In genomic region chr5:132180134-132180745, GRCh38 we compare ENCODE assay signal across 8 cellular contexts. TPM values are rescaled to one million over a fixed set of nuclear protein-coding genes. Genes with fewer than 3 reads are reported as not detected.
A peak's percentile ranks its signal among the peaks of the same experiment; 100 is the strongest.
DNase-seq lines count a peak whose midpoint lies in the region; ATAC-seq, FAIRE-seq and TF ChIP-seq lines count a peak whose summit lies in the region.

No MANE protein-coding gene starts in this region.

- peak overlapping the region; percentile 17 for H3K27ac Mint-ChIP-seq in neural progenitor cell

- H3K36me3 ChIP-seq in fibroblast of lung (ENCODE audit: control insufficient read depth, insufficient read depth, low read length) (no peaks in the 10 kb centered on the region), neural progenitor cell (no peaks in the 10 kb centered on the region)

- TF ChIP-seq CTCF in fibroblast of lung (conservative IDR thresholded peaks at IDR 0.05 in 1 of 2, IDR thresholded peaks at IDR 0.05 in 1 of 2; ENCODE audit: low read depth in 1 of 2, low read length in 2 of 2): peak; percentile 84 to 87
- TF ChIP-seq CTCF in neural progenitor cell (IDR thresholded peaks at IDR 0.05): peak; percentile 81

- H3K4me3 Mint-ChIP-seq in neural progenitor cell: no peak overlapping the region

- ATAC-seq in HG03045 (IDR thresholded peaks at IDR 0.05; ENCODE audit: unreplicated experiment): no peak
- ATAC-seq in GM18502 (IDR thresholded peaks at IDR 0.05; ENCODE audit: poor library complexity, unreplicated experiment): no peak

- H2AFZ ChIP-seq in fibroblast of lung (ENCODE audit: low read length): no peak overlapping the region
- no peak overlapping the region for H2AFZ ChIP-seq in neural progenitor cell (replicated peaks)

- H3K4me3 ChIP-seq in fibroblast of lung (replicated peaks in 1 of 4; ENCODE audit: control extremely low read depth in 1 of 4, insufficient read depth in 1 of 4, low read depth in 3 of 4, low read length in 4 of 4) (no peak overlapping the region), neural progenitor cell (no peak overlapping the region)

- H3K9me3 Mint-ChIP-seq in neural progenitor cell: no peaks in the 10 kb centered on the region

- H3K27ac ChIP-seq in fibroblast of lung (ENCODE audit: insufficient read depth, low read length) (no peak overlapping the region), neural progenitor cell (no peak overlapping the region)

- no peaks in the 10 kb centered on the region for H3K4me1 ChIP-seq in fibroblast of lung (ENCODE audit: control insufficient read depth, extremely low read depth, insufficient read depth, low read length)
- H3K4me1 ChIP-seq in neural progenitor cell: no peaks in the 10 kb centered on the region

- H3K9ac ChIP-seq in fibroblast of lung (ENCODE audit: insufficient read depth, low read length) (no peak overlapping the region), neural progenitor cell (no peak overlapping the region)

- H3K9me3 ChIP-seq in fibroblast of lung (ENCODE audit: control insufficient read depth, insufficient read depth, low read depth, low read length): no peaks in the 10 kb centered on the region
- no peaks in the 10 kb centered on the region for H3K9me3 ChIP-seq in neural progenitor cell (ENCODE audit: low read depth)

- H4K20me1 ChIP-seq in fibroblast of lung (ENCODE audit: control insufficient read depth, extremely low read depth, insufficient read depth, low read length) (no peaks in the 10 kb centered on the region), neural progenitor cell (ENCODE audit: low read depth) (no peaks in the 10 kb centered on the region)

- H3F3A ChIP-seq in neural progenitor cell (ENCODE audit: low read depth): no peaks in the 10 kb centered on the region

- H3K27me3 ChIP-seq in fibroblast of lung (ENCODE audit: control insufficient read depth, insufficient read depth, low read length) (no peaks in the 10 kb centered on the region), neural progenitor cell (no peaks in the 10 kb centered on the region)

- FAIRE-seq in HTR-8/SVneo (lab: Jason Lieb, UNC): no peak

- peak; percentile 26 for DNase-seq in NCI-H146 (lab: John Stamatoyannopoulos, UW)
- DNase-seq in NCI-H146 treated with DMSO at 0.1 percent for 48 hours (lab: John Stamatoyannopoulos, UW; ENCODE audit: unreplicated experiment): no peak
- DNase-seq in HTR-8/SVneo (ENCODE audit: insufficient read length, low spot score): peak; percentile 60
- peak; percentile 17 to 62 for DNase-seq in SW 1271 (lab: John Stamatoyannopoulos, UW)
- peak; percentile 70 to 81 for DNase-seq in fibroblast of lung (ENCODE audit: low read depth in 2 of 2)
- DNase-seq in neural progenitor cell (ENCODE audit: low spot score): peak; percentile 60

- H3K36me3 Mint-ChIP-seq in neural progenitor cell: no peaks in the 10 kb centered on the region

- H3K4me2 ChIP-seq in fibroblast of lung (ENCODE audit: extremely low read depth, insufficient read depth, low read length) (peak overlapping the region; percentile 25), neural progenitor cell (no peak overlapping the region)

- H3K79me2 ChIP-seq in fibroblast of lung (ENCODE audit: control insufficient read depth, insufficient read depth, low read length) (no peaks in the 10 kb centered on the region), neural progenitor cell (ENCODE audit: low read depth) (no peaks in the 10 kb centered on the region)

- H3K27me3 Mint-ChIP-seq in neural progenitor cell (ENCODE audit: insufficient read depth, low read depth): peaks cover 2% of the 10 kb centered on the region

- H3K4me1 Mint-ChIP-seq in neural progenitor cell: peaks cover 32% of the 10 kb centered on the region

RNA-seq across cellular contexts. Expression of gene P4HA2, which starts 47.4 kb away (rescaled TPM):
- total RNA-seq in fibroblast of lung: 376 and 553 TPM in 2 replicates
- polyA plus RNA-seq in fibroblast of lung: 184 and 187 TPM in 2 replicates
- polyA plus RNA-seq in fibroblast of lung (2012): 142 and 147 TPM in 2 replicates
- 260 and 282 TPM in 2 replicates for polyA minus RNA-seq in fibroblast of lung (ENCODE audit: low replicate concordance)
- 12.4 and 15.9 TPM in 2 replicates for total RNA-seq in neural progenitor cell (ENCODE audit: low replicate concordance)

Comparison
In these comparisons a context has a peak if more than half of its experiments do, and no peak if none do; other contexts are left out.
1. RNA of gene P4HA2, which starts 47.4 kb away (total RNA-seq): 376 to 553 TPM in fibroblast of lung; 12.4 to 15.9 TPM in neural progenitor cell; every median in the first group is over 10 times any median in the second.